ENCODE assay signal across 8 cellular contexts in genomic region chr22:25447689-25448434, GRCh38.
DNase-seq lines count a peak whose midpoint lies in the region; ATAC-seq and TF ChIP-seq lines count a peak whose summit lies in the region.

No MANE protein-coding gene starts in this region.

- peak overlapping the region; percentile 90 for H3K9ac ChIP-seq in BLaER1

- H3K27ac Mint-ChIP-seq in activated CD4-positive, alpha-beta memory T cell treated with anti-CD3 and anti-CD28 coated beads for 36 hours, result peak overlapping the region; percentile 89

- peak; percentile 79 for TF ChIP-seq CTCF in lung (IDR thresholded peaks at IDR 0.05; ENCODE audit: control extremely low read depth, extremely low read depth)

- H3K9me3 ChIP-seq in BLaER1, result no peaks in the 10 kb centered on the region
- no peaks in the 10 kb centered on the region for H3K9me3 ChIP-seq in ectodermal cell (ENCODE audit: control insufficient read depth, low read length)
- no peaks in the 10 kb centered on the region for H3K9me3 ChIP-seq in lung (ENCODE audit: control insufficient read depth in 2 of 2, insufficient read depth in 1 of 2, low read length in 1 of 2)

- peak overlapping the region; percentile 96 for H3K4me2 ChIP-seq in BLaER1

- H3K27ac ChIP-seq in BLaER1, result peak overlapping the region; percentile 83
- H3K27ac ChIP-seq in ectodermal cell (ENCODE audit: insufficient read depth, low read depth, low read length, poor library complexity, severe bottlenecking), result no peak overlapping the region
- peak overlapping the region; percentile 55 to 84 for H3K27ac ChIP-seq in lung (ENCODE audit: low read depth in 1 of 2, low read length in 1 of 2)

- peaks cover 41% of the 10 kb centered on the region for H3K4me1 Mint-ChIP-seq in activated CD4-positive, alpha-beta memory T cell treated with anti-CD3 and anti-CD28 coated beads for 36 hours (ENCODE audit: low read depth)

- no peaks in the 10 kb centered on the region for H3K27me3 ChIP-seq in BLaER1
- no peaks in the 10 kb centered on the region for H3K27me3 ChIP-seq in ectodermal cell (ENCODE audit: control insufficient read depth, insufficient read depth, low read length, poor library complexity, severe bottlenecking)
- no peaks in the 10 kb centered on the region for H3K27me3 ChIP-seq in lung (ENCODE audit: control insufficient read depth, insufficient read depth)

- no peaks in the 10 kb centered on the region for H3K27me3 Mint-ChIP-seq in activated CD4-positive, alpha-beta memory T cell treated with anti-CD3 and anti-CD28 coated beads for 36 hours

- POLR2A ChIA-PET in activated CD4-positive, alpha-beta memory T cell treated with anti-CD3 and anti-CD28 coated beads for 36 hours (lab: Charles Lee), result interaction anchor here (0.6 kb wide), 1 partner anchor 303 kb away, joined by 3 read pairs; no protein-coding TSS in a partner anchor

- peak overlapping the region; percentile 88 for H3K4me3 ChIP-seq in BLaER1
- peak overlapping the region; percentile 74 for H3K4me3 ChIP-seq in ectodermal cell (ENCODE audit: insufficient read depth, low read depth, low read length)
- H3K4me3 ChIP-seq in lung, result peak overlapping the region; percentile 85

- no peaks in the 10 kb centered on the region for H3K9me3 Mint-ChIP-seq in activated CD4-positive, alpha-beta memory T cell treated with anti-CD3 and anti-CD28 coated beads for 36 hours

- intact Hi-C loops in activated CD4-positive, alpha-beta memory T cell treated with anti-CD3 and anti-CD28 coated beads for 36 hours (cut with micrococcal nuclease), result loop anchor here (5.0 kb wide), 5 partner anchors 46 to 371 kb away; no protein-coding TSS in a partner anchor

- DNase-seq in GM19238 (ENCODE audit: insufficient read length, low spot score) (peak; percentile 85), NCI-H774 (lab: John Stamatoyannopoulos, UW) (peak; percentile 60), lung (ENCODE audit: low spot score) (peak; percentile 93)
- DNase-seq in activated CD4-positive, alpha-beta memory T cell treated with anti-CD3 and anti-CD28 coated beads for 36 hours, result peak; percentile 94
- DNase-seq in stimulated activated CD4-positive, alpha-beta T cell treated with anti-CD3 and anti-CD28 coated beads, TNF-alpha, amount 100 ng/mL, for 24 hours (ENCODE audit: low read depth in 3 of 3), result peak; percentile 80 to 90 (median 88)

- peaks cover 47% of the 10 kb centered on the region for H4K20me1 ChIP-seq in BLaER1

- WGBS in ectodermal cell, 2 experiments, result 6% methylated on average over 28 of the region's 30 CpGs
- WGBS in lung, 2 donors, result 5 to 6% methylated on average over 30 of the region's 30 CpGs

- CTCF ChIA-PET in activated CD4-positive, alpha-beta memory T cell treated with anti-CD3 and anti-CD28 coated beads for 36 hours (lab: Charles Lee), result interaction anchor here (0.5 to 2.8 kb wide), 11 partner anchors 8 to 325 kb away, joined by 3 to 13 read pairs (median 3); no protein-coding TSS in a partner anchor

- ATAC-seq in HG03460 (IDR thresholded peaks at IDR 0.05; ENCODE audit: unreplicated experiment), result peak; percentile 69
- ATAC-seq in lung (ENCODE audit: insufficient read depth, low FRiP score), result peak; percentile 99

- H3K4me3 Mint-ChIP-seq in activated CD4-positive, alpha-beta memory T cell treated with anti-CD3 and anti-CD28 coated beads for 36 hours, result peak overlapping the region; percentile 79

- H3K36me3 Mint-ChIP-seq in activated CD4-positive, alpha-beta memory T cell treated with anti-CD3 and anti-CD28 coated beads for 36 hours, result peaks cover 9% of the 10 kb centered on the region

- H3K36me3 ChIP-seq in BLaER1 (peaks cover 21% of the 10 kb centered on the region; the same call in 1 of the 2 replicates), ectodermal cell (ENCODE audit: control insufficient read depth, insufficient read depth, low read length) (no peaks in the 10 kb centered on the region), lung (ENCODE audit: control insufficient read depth in 2 of 2, insufficient read depth in 2 of 2, low read length in 2 of 2) (no peaks in the 10 kb centered on the region)

- H3K4me1 ChIP-seq in BLaER1, result peaks cover 52% of the 10 kb centered on the region
- H3K4me1 ChIP-seq in ectodermal cell (ENCODE audit: control insufficient read depth, insufficient read depth, low read length), result peaks cover 18% of the 10 kb centered on the region
- no peaks in the 10 kb centered on the region for H3K4me1 ChIP-seq in lung (ENCODE audit: control insufficient read depth in 2 of 2, insufficient read depth in 2 of 2, low read length in 2 of 2)
